ENCODE assay signal across 14 cellular contexts in the genomic region with DNA sequence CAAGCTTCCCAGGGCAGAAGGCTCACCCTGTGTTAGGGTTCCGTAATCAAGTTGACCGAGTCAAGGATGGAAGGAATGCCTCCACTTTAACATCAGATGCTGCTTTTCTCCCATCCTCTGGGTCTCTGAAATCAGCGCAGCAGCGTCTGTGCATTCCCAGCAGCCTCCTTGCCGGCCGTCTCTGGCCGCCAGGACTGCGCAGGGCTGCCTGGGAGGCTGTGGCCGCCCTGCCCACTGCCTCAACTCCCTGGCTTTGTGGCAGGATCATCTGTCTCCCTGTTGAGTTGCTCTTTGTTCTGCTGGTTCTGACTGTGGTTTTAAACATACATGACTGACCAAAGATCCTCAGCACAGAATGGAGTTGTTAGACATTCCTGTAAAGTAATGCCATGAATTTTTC. TPM values are rescaled to one million over a fixed set of nuclear protein-coding genes. Genes with fewer than 3 reads are reported as not detected.
DNase-seq lines count a peak whose midpoint lies in the region; ATAC-seq and TF ChIP-seq lines count a peak whose summit lies in the region.
"Had no signal": no experiment of that assay in that cellular context is flagged by ENCODE, and none has a peak within 500 bp of the region (broad histone marks: within the 10 kb centered on the region; RNA-seq: fewer than 3 reads in every experiment).

No MANE protein-coding gene starts in this region.

- peak overlapping the region; percentile 8 to 94 (median 51) for H3K27ac Mint-ChIP-seq in brain
- H3K27ac Mint-ChIP-seq in activated T-helper 1 cell treated with anti-CD3 and anti-CD28 coated beads, Interleukin-12 subunit alpha, Interleukin-12 subunit beta, Interleukin-2, Interleukin-4 antibody, amounts not matched to agents 30 ng/mL and 10 ng/mL and 1 ng/mL, durations not matched to agents 14 hours and 24 hours and 36 hours = no peak overlapping the region

- no peak overlapping the region for H3K27ac ChIP-seq in RWPE2 (ENCODE audit: poor library complexity, severe bottlenecking)
- H3K27ac ChIP-seq in layer of hippocampus (ENCODE audit: low read depth, low read length) = peak overlapping the region; percentile 39
- peak overlapping the region in 6 of 8 donors; percentile 8 to 63 (median 28) for H3K27ac ChIP-seq in spleen
- H3K27ac ChIP-seq: BLaER1 had no signal

- H3K9me3 Mint-ChIP-seq in brain = peaks cover 0 to 4% (median 0%) of the 10 kb centered on the region in 5 experiments
- H3K9me3 Mint-ChIP-seq in activated T-helper 1 cell treated with anti-CD3 and anti-CD28 coated beads, Interleukin-12 subunit alpha, Interleukin-12 subunit beta, Interleukin-2, Interleukin-4 antibody, amounts not matched to agents 30 ng/mL and 10 ng/mL and 1 ng/mL, durations not matched to agents 14 hours and 24 hours and 36 hours = no peaks in the 10 kb centered on the region

- peaks cover 69% of the 10 kb centered on the region for H3K4me1 Mint-ChIP-seq in brain
- no peaks in the 10 kb centered on the region for H3K4me1 Mint-ChIP-seq in activated T-helper 1 cell treated with anti-CD3 and anti-CD28 coated beads, Interleukin-12 subunit alpha, Interleukin-12 subunit beta, Interleukin-2, Interleukin-4 antibody, amounts not matched to agents 30 ng/mL and 10 ng/mL and 1 ng/mL, durations not matched to agents 14 hours and 24 hours and 36 hours (ENCODE audit: low read depth)

- H3K27me3 Mint-ChIP-seq in brain = peaks cover 7% of the 10 kb centered on the region
- no peaks in the 10 kb centered on the region for H3K27me3 Mint-ChIP-seq in activated T-helper 1 cell treated with anti-CD3 and anti-CD28 coated beads, Interleukin-12 subunit alpha, Interleukin-12 subunit beta, Interleukin-2, Interleukin-4 antibody, amounts not matched to agents 30 ng/mL and 10 ng/mL and 1 ng/mL, durations not matched to agents 14 hours and 24 hours and 36 hours (ENCODE audit: insufficient read depth)

- no peaks in the 10 kb centered on the region for H3K9me3 ChIP-seq in RWPE2 (ENCODE audit: severe bottlenecking)
- no peaks in the 10 kb centered on the region for H3K9me3 ChIP-seq in spleen
- H3K9me3 ChIP-seq: BLaER1, Peyer's patch had no signal

- DNase-seq in RWPE2 (ENCODE audit: low spot score) (peak; percentile 4), spleen (no peak), NCI-H526 treated with DMSO at 0.1 percent for 48 hours (lab: John Stamatoyannopoulos, UW) (no peak)
- DNase-seq in activated T-helper 1 cell treated with anti-CD3 and anti-CD28 coated beads, Interleukin-12 subunit alpha, Interleukin-12 subunit beta, Interleukin-2, Interleukin-4 antibody, amounts not matched to agents 30 ng/mL and 10 ng/mL and 1 ng/mL, durations not matched to agents 14 hours and 24 hours and 36 hours (ENCODE audit: low spot score) = no peak
- DNase-seq: EL, IMR-90, NCI-H2029, NCI-H2171 treated with DMSO at 0.1 percent for 48 hours, NCI-H510A, Peyer's patch had no signal

- intact Hi-C loops in spleen (cut with DNase I; ENCODE audit: low total_unique reads) = no loop called here
- intact Hi-C loops in activated T-helper 1 cell treated with anti-CD3 and anti-CD28 coated beads, Interleukin-12 subunit alpha, Interleukin-12 subunit beta, Interleukin-2, Interleukin-4 antibody, amounts not matched to agents 30 ng/mL and 10 ng/mL and 1 ng/mL, durations not matched to agents 14 hours and 24 hours and 36 hours (cut with micrococcal nuclease) = no loop called here

- no peak for ATAC-seq in RWPE2 (ENCODE audit: low read depth)
- ATAC-seq in HG03175 (IDR thresholded peaks at IDR 0.05; ENCODE audit: unreplicated experiment) = no peak

- TF ChIP-seq CTCF in RWPE2 (IDR thresholded peaks at IDR 0.05; ENCODE audit: poor library complexity, severe bottlenecking) (no peak), brain (conservative IDR thresholded peaks at IDR 0.05) (no peak), spleen (IDR thresholded peaks at IDR 0.05 in 8 of 11, conservative IDR thresholded peaks at IDR 0.05 in 3 of 11) (no peak)

- H3K4me1 ChIP-seq in RWPE2 (ENCODE audit: insufficient read depth, poor library complexity, severe bottlenecking) = peaks cover 18% of the 10 kb centered on the region
- H3K4me1 ChIP-seq in spleen = peaks cover 0 to 11% (median 4%) of the 10 kb centered on the region in 6 donors

- H3K4me3 Mint-ChIP-seq in brain = peak overlapping the region in 4 of 5 experiments; percentile 9 to 32 (median 16)
- H3K4me3 Mint-ChIP-seq in activated T-helper 1 cell treated with anti-CD3 and anti-CD28 coated beads, Interleukin-12 subunit alpha, Interleukin-12 subunit beta, Interleukin-2, Interleukin-4 antibody, amounts not matched to agents 30 ng/mL and 10 ng/mL and 1 ng/mL, durations not matched to agents 14 hours and 24 hours and 36 hours = no peak overlapping the region

- no peaks in the 10 kb centered on the region for H3K36me3 Mint-ChIP-seq in brain
- no peaks in the 10 kb centered on the region for H3K36me3 Mint-ChIP-seq in activated T-helper 1 cell treated with anti-CD3 and anti-CD28 coated beads, Interleukin-12 subunit alpha, Interleukin-12 subunit beta, Interleukin-2, Interleukin-4 antibody, amounts not matched to agents 30 ng/mL and 10 ng/mL and 1 ng/mL, durations not matched to agents 14 hours and 24 hours and 36 hours (ENCODE audit: low read depth)

- H3K27me3 ChIP-seq in RWPE2 (ENCODE audit: insufficient read depth, poor library complexity, severe bottlenecking) (no peaks in the 10 kb centered on the region), layer of hippocampus (ENCODE audit: control insufficient read depth, insufficient read depth, low read length) (no peaks in the 10 kb centered on the region), spleen (replicated peaks in 1 of 7) (peaks cover 0 to 14% (median 0%) of the 10 kb centered on the region in 7 donors)
- H3K27me3 ChIP-seq: BLaER1, Peyer's patch had no signal

- H3K36me3 ChIP-seq in RWPE2 (ENCODE audit: low read depth) = no peaks in the 10 kb centered on the region
- no peaks in the 10 kb centered on the region for H3K36me3 ChIP-seq in spleen
- H3K36me3 ChIP-seq: BLaER1, Peyer's patch had no signal

- H3K4me3 ChIP-seq in RWPE2 (ENCODE audit: severe bottlenecking) (no peak overlapping the region), spleen (no peak overlapping the region)
- H3K4me3 ChIP-seq: BLaER1, Peyer's patch had no signal

- 84 to 87% (median 86%) methylated on average over 9 of the region's 9 CpGs for WGBS in spleen, 5 donors

- no peak for TF ChIP-seq POLR2A in spleen (IDR thresholded peaks at IDR 0.05)

RNA-seq across cellular contexts. Expression of a gene that starts 56.5 kb away (rescaled TPM):
- polyA plus RNA-seq in brain (ENCODE audit: insufficient read depth, low read depth, low replicate concordance) (22.0 TPM), spleen (10 to 100 TPM; 12.6 to 30.3 (median 15.0) TPM)
- 100 to 1,000 TPM in 2 of 7 donors, 10 to 100 TPM in 5; 34.7 to 119 (median 79.8) TPM for total RNA-seq in spleen
- total RNA-seq in activated T-helper 1 cell treated with anti-CD3 and anti-CD28 coated beads, Interleukin-12 subunit alpha, Interleukin-12 subunit beta, Interleukin-2, Interleukin-4 antibody, amounts not matched to agents 30 ng/mL and 10 ng/mL and 1 ng/mL, durations not matched to agents 14 hours and 24 hours and 36 hours = not detected in 2 replicates

Comparison
In these comparisons a context has a peak if more than half of its experiments do, and no peak if none do; other contexts are left out.
1. RNA of a gene that starts 56.5 kb away (total RNA-seq): 34.7 to 119 TPM in spleen; not detected in activated T-helper 1 cell treated with anti-CD3 and anti-CD28 coated beads, Interleukin-12 subunit alpha, Interleukin-12 subunit beta, Interleukin-2, Interleukin-4 antibody, amounts not matched to agents 30 ng/mL and 10 ng/mL and 1 ng/mL, durations not matched to agents 14 hours and 24 hours and 36 hours; every median in the first group is over 10 times any median in the second.